In the genomic region with DNA sequence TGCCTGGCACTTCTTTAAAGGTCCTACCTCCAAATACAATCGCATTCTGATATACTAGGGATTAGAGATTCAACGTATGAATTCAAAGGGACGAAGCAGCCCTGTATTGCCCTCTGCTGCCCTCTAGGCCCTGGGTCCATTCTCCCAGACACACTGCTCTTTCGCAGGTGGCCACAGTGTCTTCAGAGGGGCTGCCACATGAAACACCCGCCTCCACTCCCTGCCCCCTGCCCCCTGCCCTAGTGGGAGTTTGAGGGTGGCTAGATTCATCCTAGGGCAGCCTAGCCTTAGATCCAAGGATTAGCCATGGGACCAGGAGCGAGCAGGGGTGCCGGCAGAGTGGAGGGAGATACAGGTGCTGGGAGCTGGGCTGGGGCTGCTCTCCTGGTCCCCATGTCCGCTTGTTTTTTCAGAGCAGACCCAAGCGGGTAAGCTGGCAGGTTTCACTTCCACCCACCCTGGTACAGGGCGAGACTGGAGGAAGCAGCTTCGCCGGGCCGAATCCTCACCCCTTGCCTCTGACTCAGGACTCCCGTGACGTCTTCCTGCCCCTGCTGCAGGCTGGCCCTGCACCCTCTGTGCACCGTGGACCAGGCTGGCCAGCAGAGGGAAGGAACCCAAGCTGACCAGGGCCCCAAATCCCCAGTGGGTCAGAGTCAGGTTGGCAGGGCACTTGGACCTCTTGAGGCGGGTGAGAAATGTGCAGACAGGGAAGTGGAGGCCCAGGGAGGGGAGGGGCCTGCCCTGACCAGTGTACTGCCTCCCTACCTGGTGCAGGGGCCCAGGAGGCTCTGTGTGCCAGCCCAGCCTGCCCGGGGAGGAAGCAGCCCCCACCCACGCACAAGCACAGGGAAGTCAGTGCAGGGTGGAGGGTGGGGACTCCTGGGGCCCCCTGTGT, we compare ENCODE assay signal across 8 cellular contexts. TPM values are rescaled to one million over a fixed set of nuclear protein-coding genes. Genes with fewer than 3 reads are reported as not detected.
A peak's percentile ranks its signal among the peaks of the same experiment; 100 is the strongest.
DNase-seq lines count a peak whose midpoint lies in the region; FAIRE-seq lines count a peak whose summit lies in the region.

No MANE protein-coding gene starts in this region.

- peak overlapping the region; percentile 82 for H3K27ac Mint-ChIP-seq in activated naive CD4-positive, alpha-beta T cell treated with anti-CD3 and anti-CD28 coated beads, Interleukin-2, amount 10 ng/mL, durations not matched to agents 7 days and 5 days

- CTCF ChIA-PET in activated naive CD4-positive, alpha-beta T cell treated with anti-CD3 and anti-CD28 coated beads, Interleukin-2, amount 10 ng/mL, durations not matched to agents 7 days and 5 days (lab: Charles Lee): interaction anchor here (1.0 to 1.6 kb wide), 2 partner anchors 22 to 231 kb away, joined by 3 to 7 read pairs; no protein-coding TSS in a partner anchor

- peak overlapping the region; percentile 16 for H3K4me3 Mint-ChIP-seq in activated naive CD4-positive, alpha-beta T cell treated with anti-CD3 and anti-CD28 coated beads, Interleukin-2, amount 10 ng/mL, durations not matched to agents 7 days and 5 days

- H3K36me3 Mint-ChIP-seq in activated naive CD4-positive, alpha-beta T cell treated with anti-CD3 and anti-CD28 coated beads, Interleukin-2, amount 10 ng/mL, durations not matched to agents 7 days and 5 days: no peaks in the 10 kb centered on the region

- FAIRE-seq in frontal cortex (lab: Jason Lieb, UNC): no peak

- peak; percentile 36 for DNase-seq in activated naive CD4-positive, alpha-beta T cell treated with Interleukin-2 at 50 U/mL for 16 hours
- DNase-seq in activated naive CD4-positive, alpha-beta T cell (lab: John Stamatoyannopoulos, UW): no peak
- DNase-seq in OCI-M1 (lab: John Stamatoyannopoulos, UW) (peak; percentile 68), iPS-NIHi7 (ENCODE audit: extremely low spot score) (peak; percentile 64), NCI-H2227 (lab: John Stamatoyannopoulos, UW; ENCODE audit: unreplicated experiment) (no peak), frontal cortex (ENCODE audit: low spot score in 2 of 2) (no peak)
- DNase-seq in activated naive CD4-positive, alpha-beta T cell treated with anti-CD3 and anti-CD28 coated beads, Interleukin-2, amount 10 ng/mL, durations not matched to agents 7 days and 5 days: peak; percentile 58
- peak; percentile 53 to 72 for DNase-seq in stimulated activated CD4-positive, alpha-beta T cell treated with anti-CD3 and anti-CD28 coated beads, Interleukin-2, amount 100 ng/mL, for 24 hours

- H3K9me3 Mint-ChIP-seq in activated naive CD4-positive, alpha-beta T cell treated with anti-CD3 and anti-CD28 coated beads, Interleukin-2, amount 10 ng/mL, durations not matched to agents 7 days and 5 days: no peaks in the 10 kb centered on the region

- peaks cover 27% of the 10 kb centered on the region for H3K4me1 Mint-ChIP-seq in activated naive CD4-positive, alpha-beta T cell treated with anti-CD3 and anti-CD28 coated beads, Interleukin-2, amount 10 ng/mL, durations not matched to agents 7 days and 5 days

- peaks cover 47% of the 10 kb centered on the region for H3K27me3 Mint-ChIP-seq in activated naive CD4-positive, alpha-beta T cell treated with anti-CD3 and anti-CD28 coated beads, Interleukin-2, amount 10 ng/mL, durations not matched to agents 7 days and 5 days

RNA-seq across cellular contexts. Expression of gene HMOX1, which starts 28.4 kb away (rescaled TPM):
- 2.9 TPM for total RNA-seq in frontal cortex

RNA-seq across cellular contexts. Expression of gene MCM5, which starts 47.5 kb away (rescaled TPM):
- 9.4 TPM for total RNA-seq in frontal cortex

RNA-seq across cellular contexts. Expression of gene TOM1, which starts 52.8 kb away (rescaled TPM):
- total RNA-seq in frontal cortex: 6.9 TPM

Comparison
In these comparisons a context has a peak if more than half of its experiments do, and no peak if none do; other contexts are left out.
1. DNase-seq: peak in activated naive CD4-positive, alpha-beta T cell treated with Interleukin-2 at 50 U/mL for 16 hours (single experiment), OCI-M1 (single experiment), activated naive CD4-positive, alpha-beta T cell treated with anti-CD3 and anti-CD28 coated beads, Interleukin-2, amount 10 ng/mL, durations not matched to agents 7 days and 5 days (single experiment), iPS-NIHi7 (single experiment) and stimulated activated CD4-positive, alpha-beta T cell treated with anti-CD3 and anti-CD28 coated beads, Interleukin-2, amount 100 ng/mL, for 24 hours (2 of 2); none in activated naive CD4-positive, alpha-beta T cell (0 of 4), NCI-H2227 (single experiment) and frontal cortex (0 of 2).